ENCODE assay signal across 8 cellular contexts in the genomic region with DNA sequence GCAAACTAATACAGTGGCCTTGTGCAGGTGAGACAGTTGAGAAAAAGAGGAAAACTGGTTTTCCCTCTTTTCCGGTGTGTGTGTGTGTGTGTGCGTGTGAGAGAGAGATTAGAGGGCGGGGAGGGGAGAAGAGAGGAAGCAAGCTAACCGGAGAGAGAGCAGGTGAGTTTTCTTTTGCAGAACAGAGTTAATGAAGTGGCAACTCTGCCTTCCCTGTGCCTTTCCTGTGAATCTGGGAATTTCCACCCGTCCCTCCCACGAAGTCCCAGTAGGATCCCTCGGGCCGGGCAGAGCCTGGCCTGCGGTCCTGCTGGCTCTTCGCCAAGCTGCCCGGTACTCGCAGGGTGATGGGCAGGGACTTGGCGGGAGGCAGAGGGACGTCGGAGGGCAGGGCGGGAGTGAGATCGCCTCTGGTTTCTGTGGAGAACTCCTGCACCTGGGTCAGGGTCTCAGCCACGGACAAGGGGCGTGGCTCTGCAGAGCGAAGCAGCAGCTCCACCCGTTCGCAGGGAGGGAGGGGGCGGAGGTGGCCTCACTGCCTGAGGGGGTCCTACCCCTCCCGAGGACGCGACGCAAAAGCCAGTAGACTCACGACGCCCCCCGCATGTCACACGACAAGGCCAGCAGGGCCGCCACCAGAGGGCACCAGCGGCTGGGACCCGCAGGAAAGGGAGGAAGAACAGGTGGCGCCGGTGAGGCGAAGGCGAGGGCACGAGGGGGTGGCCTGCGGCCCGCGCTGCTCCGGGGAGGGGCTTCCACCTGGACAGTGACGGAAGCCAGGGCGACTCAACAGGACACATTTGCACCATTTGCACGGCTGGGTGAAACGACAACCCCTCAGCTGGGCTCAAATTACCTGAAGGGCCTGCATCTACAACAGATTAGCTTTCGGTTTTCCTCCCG. TPM values are rescaled to one million over a fixed set of nuclear protein-coding genes. Genes with fewer than 3 reads are reported as not detected.
DNase-seq lines count a peak whose midpoint lies in the region; ATAC-seq and TF ChIP-seq lines count a peak whose summit lies in the region.

No MANE protein-coding gene starts in this region.

- ATAC-seq in GM23338 (peak; percentile 90), HG03439 (IDR thresholded peaks at IDR 0.05; ENCODE audit: unreplicated experiment) (no peak)

- H3F3A ChIP-seq in GM23338 (replicated peaks; ENCODE audit: low read depth): peaks cover 5% of the 10 kb centered on the region; the same call in 1 of the 2 replicates

- H3K36me3 ChIP-seq in BLaER1 (no peaks in the 10 kb centered on the region), GM23338 (ENCODE audit: insufficient read depth) (no peaks in the 10 kb centered on the region), liver (ENCODE audit: control insufficient read depth in 4 of 4, insufficient read depth in 3 of 4, low read depth in 1 of 4, low read length in 3 of 4) (no peaks in the 10 kb centered on the region)

- peak; percentile 80 to 99 for TF ChIP-seq CTCF in GM23338 (conservative IDR thresholded peaks at IDR 0.05; ENCODE audit: low read depth in 2 of 2)
- peak; percentile 89 for TF ChIP-seq CTCF in chondrocyte (IDR thresholded peaks at IDR 0.05)
- TF ChIP-seq CTCF in liver (IDR thresholded peaks at IDR 0.05; ENCODE audit: low read depth, low read length, missing input control): peak; percentile 48

- H3K4me3 ChIP-seq in BLaER1 (peak overlapping the region; percentile 51), GM23338 (peak overlapping the region; percentile 42), liver (ENCODE audit: low read depth in 1 of 3, low read length in 3 of 3) (peak overlapping the region; percentile 48 to 61 (median 59))

- H3K4me1 Mint-ChIP-seq in GM23338 (peaks cover 17% of the 10 kb centered on the region), chondrocyte (ENCODE audit: low read depth) (peaks cover 18% of the 10 kb centered on the region)

- 8% methylated on average over 49 of the region's 49 CpGs for WGBS in liver

- H3K27me3 Mint-ChIP-seq in GM23338 (ENCODE audit: insufficient read depth, low read depth, poor library complexity): peaks cover 15% of the 10 kb centered on the region
- H3K27me3 Mint-ChIP-seq in chondrocyte (ENCODE audit: low read depth): peaks cover 3% of the 10 kb centered on the region

- 0 out of 2 replicates have a peak, but pooled peaks cover 7% of the 10 kb centered on the region for H3K9me3 ChIP-seq in BLaER1
- H3K9me3 ChIP-seq in liver (ENCODE audit: control insufficient read depth in 4 of 4, low read length in 3 of 4): peaks cover 0 to 4% (median 0%) of the 10 kb centered on the region in 4 donors

- peak; percentile 53 to 57 for TF ChIP-seq RAD21 in liver (IDR thresholded peaks at IDR 0.05)

- H3K4me1 ChIP-seq in BLaER1 (peaks cover 27% of the 10 kb centered on the region), GM23338 (ENCODE audit: insufficient read depth) (peaks cover 8% of the 10 kb centered on the region), liver (ENCODE audit: control insufficient read depth in 4 of 4, insufficient read depth in 4 of 4, low read length in 3 of 4) (peaks cover 0 to 8% (median 6%) of the 10 kb centered on the region in 4 donors)

- H3K27ac ChIP-seq in BLaER1 (no peak overlapping the region), GM23338 (ENCODE audit: low read depth) (no peak overlapping the region), liver (ENCODE audit: low read depth in 1 of 2, low read length in 2 of 2) (no peak overlapping the region)

- H3K27me3 ChIP-seq in BLaER1: no peaks in the 10 kb centered on the region
- H3K27me3 ChIP-seq in GM23338 (ENCODE audit: insufficient read depth): peaks cover 20% of the 10 kb centered on the region
- no peaks in the 10 kb centered on the region for H3K27me3 ChIP-seq in liver (ENCODE audit: control insufficient read depth in 4 of 4, insufficient read depth in 4 of 4, low read length in 3 of 4)

- H3K27ac Mint-ChIP-seq in GM23338 (peak overlapping the region; percentile 77; the same call in 1 of the 2 replicates), chondrocyte (ENCODE audit: unreplicated experiment) (no peak overlapping the region)

- H3K9ac ChIP-seq in BLaER1: no peak overlapping the region; the same call in 1 of the 2 replicates
- H3K9ac ChIP-seq in liver (ENCODE audit: low read depth in 1 of 2, low read length in 2 of 2): peak overlapping the region in 1 of 2 donors; percentile 15

- no peaks in the 10 kb centered on the region for H3K9me2 ChIP-seq in GM23338 (ENCODE audit: insufficient read depth)

- DNase-seq in GM23338 (ENCODE audit: low spot score) (peak; percentile 95), NCI-H2107 (lab: John Stamatoyannopoulos, UW) (peak; percentile 29), chondrocyte (ENCODE audit: low spot score) (no peak)
- DNase-seq in activated CD4-positive, CD25-positive, alpha-beta regulatory T cell treated with anti-CD3 and anti-CD28 coated beads, Interleukin-2, amount 50 U/mL, for 72 hours: peak; percentile 71
- peak; percentile 38 to 77 (median 47) for DNase-seq in stimulated activated CD4-positive, alpha-beta T cell treated with anti-CD3 and anti-CD28 coated beads, TNF-alpha, amount 100 ng/mL, for 24 hours (ENCODE audit: low read depth in 3 of 3)

- peak overlapping the region; percentile 59 for H3K4me3 Mint-ChIP-seq in GM23338
- H3K4me3 Mint-ChIP-seq in chondrocyte (ENCODE audit: unreplicated experiment): peak overlapping the region; percentile 72

- H2AFZ ChIP-seq in GM23338: peak overlapping the region; percentile 95

- H3K36me3 Mint-ChIP-seq in GM23338 (ENCODE audit: low read depth) (peaks cover 3% of the 10 kb centered on the region; the same call in 1 of the 3 replicates), chondrocyte (ENCODE audit: low read depth) (no peaks in the 10 kb centered on the region)

- peaks cover 2% of the 10 kb centered on the region; the same call in 2 of the 3 replicates for H3K9me3 Mint-ChIP-seq in GM23338
- peaks cover 5% of the 10 kb centered on the region for H3K9me3 Mint-ChIP-seq in chondrocyte (ENCODE audit: low read depth)

- peak overlapping the region; percentile 85 for H3K4me2 ChIP-seq in BLaER1
- peak overlapping the region; percentile 54 for H3K4me2 ChIP-seq in GM23338

- H4K20me1 ChIP-seq in BLaER1 (no peaks in the 10 kb centered on the region), GM23338 (replicated peaks; ENCODE audit: insufficient read depth) (no peaks in the 10 kb centered on the region)

- no peaks in the 10 kb centered on the region for H3K79me2 ChIP-seq in GM23338 (replicated peaks; ENCODE audit: insufficient read depth)

TF ChIP-seq in GM23338, 12 proteins besides CTCF, POLR2A, EP300 and RAD21:
- TF ChIP-seq EZH2 (IDR thresholded peaks at IDR 0.05; ENCODE audit: low read depth, unreplicated experiment) (no peak), CREB1 (CRISPR knock-in tag; IDR thresholded peaks at IDR 0.05; ENCODE audit: low read depth) (peak; percentile 83), POLR2AphosphoS5 (IDR thresholded peaks at IDR 0.05; ENCODE audit: low read depth) (peak; percentile 57)
TF ChIP-seq in GM23338: peak in this region for 2.

TF ChIP-seq in liver, 16 proteins besides CTCF, POLR2A, EP300 and RAD21:
- TF ChIP-seq, protein P1, sequence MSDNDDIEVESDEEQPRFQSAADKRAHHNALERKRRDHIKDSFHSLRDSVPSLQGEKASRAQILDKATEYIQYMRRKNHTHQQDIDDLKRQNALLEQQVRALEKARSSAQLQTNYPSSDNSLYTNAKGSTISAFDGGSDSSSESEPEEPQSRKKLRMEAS (IDR thresholded peaks at IDR 0.05): peak; percentile 75
- TF ChIP-seq HNF4A (conservative IDR thresholded peaks at IDR 0.05) (no peak), HNF4G (IDR thresholded peaks at IDR 0.05) (no peak), YY1 (IDR thresholded peaks at IDR 0.05) (no peak)

RNA-seq across cellular contexts. Expression of a gene that starts 51.2 kb away (rescaled TPM):
- 8.1 and 9.8 TPM in 2 replicates for total RNA-seq in GM23338 (2014; rRNA removed; shearing (Covaris generic))
- polyA plus RNA-seq in GM23338 (2016; fragmentation: Nextera tagmentation; extraction: Ambion mirVana): 2.4 and 3.2 TPM in 2 replicates
- total RNA-seq in chondrocyte: 3.7 to 6.6 TPM (median 5.3 TPM) in 3 replicates
- total RNA-seq in liver: 1 to 10 TPM in 1 of 2 donors, not detected in 1; 1.4 TPM
- not detected for polyA plus RNA-seq in liver

RNA-seq across cellular contexts. Expression of a gene that starts 59.2 kb away (rescaled TPM):
- total RNA-seq in GM23338 (2014; rRNA removed; shearing (Covaris generic)): 20.3 and 21.0 TPM in 2 replicates
- polyA plus RNA-seq in GM23338 (2016; fragmentation: Nextera tagmentation; extraction: Ambion mirVana): 63.5 and 65.3 TPM in 2 replicates
- total RNA-seq in chondrocyte: 18.8 to 31.7 TPM (median 28.7 TPM) in 3 replicates
- 1 to 10 TPM; 7.4 TPM for total RNA-seq in liver
- polyA plus RNA-seq in liver: 10 to 100 TPM in 1 of 2 donors, 1 to 10 TPM in 1; 7.3 to 17.3 TPM
